In genomic region chr4:7832331-7832730, GRCh38 we compare ENCODE assay signal across 18 cellular contexts.
DNase-seq lines count a peak whose midpoint lies in the region; ATAC-seq and TF ChIP-seq lines count a peak whose summit lies in the region.
"Had no signal": no experiment of that assay in that cellular context is flagged by ENCODE, and none has a peak within 500 bp of the region (broad histone marks: within the 10 kb centered on the region; RNA-seq: fewer than 3 reads in every experiment).

No MANE protein-coding gene starts in this region.

- H3K36me3 ChIP-seq in RWPE2 (ENCODE audit: low read depth) (peaks cover 35% of the 10 kb centered on the region), gastroesophageal sphincter (peaks cover 0 to 37% of the 10 kb centered on the region in 2 donors), smooth muscle cell (ENCODE audit: low read depth) (peaks cover 2% of the 10 kb centered on the region)
- H3K36me3 ChIP-seq: HAP-1, prostate gland, thyroid gland had no signal

- peaks cover 68% of the 10 kb centered on the region for H3K36me3 Mint-ChIP-seq in activated CD4-positive, alpha-beta memory T cell treated with anti-CD3 and anti-CD28 coated beads for 36 hours
- H3K36me3 Mint-ChIP-seq in activated CD4-positive, alpha-beta memory T cell treated with anti-CD3 and anti-CD28 coated beads, Interleukin-2, amount 10 ng/mL, durations not matched to agents 7 days and 5 days (ENCODE audit: low read depth) = peaks cover 29% of the 10 kb centered on the region

- no peaks in the 10 kb centered on the region for H3K27me3 Mint-ChIP-seq in activated CD4-positive, alpha-beta memory T cell treated with anti-CD3 and anti-CD28 coated beads for 36 hours
- H3K27me3 Mint-ChIP-seq in activated CD4-positive, alpha-beta memory T cell treated with anti-CD3 and anti-CD28 coated beads, Interleukin-2, amount 10 ng/mL, durations not matched to agents 7 days and 5 days = peaks cover 6% of the 10 kb centered on the region

- TF ChIP-seq POLR2A in gastroesophageal sphincter (IDR thresholded peaks at IDR 0.05) = no peak

- CTCF ChIA-PET in activated CD4-positive, alpha-beta memory T cell treated with anti-CD3 and anti-CD28 coated beads for 36 hours (lab: Charles Lee) = interaction anchor here (1.4 to 3.8 kb wide), 4 partner anchors 10 to 30 kb away, joined by 6 to 30 read pairs (median 8); no protein-coding TSS in a partner anchor
- CTCF ChIA-PET in activated CD4-positive, alpha-beta memory T cell treated with anti-CD3 and anti-CD28 coated beads, Interleukin-2, amount 10 ng/mL, durations not matched to agents 7 days and 5 days (lab: Charles Lee) = interaction anchor here (2.3 kb wide), 1 partner anchor 12 kb away, joined by 11 read pairs; no protein-coding TSS in a partner anchor

- H3K9me3 ChIP-seq in RWPE2 (ENCODE audit: severe bottlenecking) = no peaks in the 10 kb centered on the region
- H3K9me3 ChIP-seq in gastroesophageal sphincter = no peaks in the 10 kb centered on the region
- no peaks in the 10 kb centered on the region for H3K9me3 ChIP-seq in smooth muscle cell (replicated peaks; ENCODE audit: low read depth)
- H3K9me3 ChIP-seq: HAP-1, prostate gland, SJCRH30, thyroid gland had no signal

- peaks cover 31% of the 10 kb centered on the region for H3F3A ChIP-seq in smooth muscle cell (ENCODE audit: low read depth)

- H3K79me2 ChIP-seq in smooth muscle cell (ENCODE audit: low read depth) = peaks cover 36% of the 10 kb centered on the region

- peak overlapping the region; percentile 84 for H3K9ac ChIP-seq in smooth muscle cell (ENCODE audit: low read depth)

- H3K4me3 ChIP-seq in RWPE2 (ENCODE audit: severe bottlenecking) = no peak overlapping the region
- H3K4me3 ChIP-seq in gastroesophageal sphincter = no peak overlapping the region
- H3K4me3 ChIP-seq in smooth muscle cell = no peak overlapping the region
- H3K4me3 ChIP-seq: HAP-1, prostate gland, SJCRH30, thyroid gland had no signal

- H3K4me3 Mint-ChIP-seq in activated CD4-positive, alpha-beta memory T cell treated with anti-CD3 and anti-CD28 coated beads for 36 hours = no peak overlapping the region
- H3K4me3 Mint-ChIP-seq in activated CD4-positive, alpha-beta memory T cell treated with anti-CD3 and anti-CD28 coated beads, Interleukin-2, amount 10 ng/mL, durations not matched to agents 7 days and 5 days = no peak overlapping the region
- H3K4me3 Mint-ChIP-seq: dendritic cell treated with granulocyte-macrophage colony-stimulating factor and Interleukin-4, amounts not matched to agents 40 ng/mL and 50 ng/mL, for 4 days had no signal

- peaks cover 30% of the 10 kb centered on the region for H3K4me1 ChIP-seq in RWPE2 (ENCODE audit: insufficient read depth, poor library complexity, severe bottlenecking)
- H3K4me1 ChIP-seq in gastroesophageal sphincter = peaks cover 3 to 46% (median 16%) of the 10 kb centered on the region in 3 donors
- peaks cover 13% of the 10 kb centered on the region for H3K4me1 ChIP-seq in smooth muscle cell (ENCODE audit: low read depth)
- H3K4me1 ChIP-seq: HAP-1, prostate gland, thyroid gland had no signal

- no peak for TF ChIP-seq EP300 in gastroesophageal sphincter (IDR thresholded peaks at IDR 0.05)

- POLR2A ChIA-PET in activated CD4-positive, alpha-beta memory T cell treated with anti-CD3 and anti-CD28 coated beads for 36 hours (lab: Charles Lee) = interaction anchor here (1.0 to 2.3 kb wide), 2 partner anchors 23 to 138 kb away, joined by 3 to 6 read pairs; no protein-coding TSS in a partner anchor
- POLR2A ChIA-PET in activated CD4-positive, alpha-beta memory T cell treated with anti-CD3 and anti-CD28 coated beads, Interleukin-2, amount 10 ng/mL, durations not matched to agents 7 days and 5 days (lab: Charles Lee) = interaction anchor here (1.0 kb wide), 1 partner anchor 11 kb away, joined by 3 read pairs; no protein-coding TSS in a partner anchor

- H3K4me1 Mint-ChIP-seq in activated CD4-positive, alpha-beta memory T cell treated with anti-CD3 and anti-CD28 coated beads for 36 hours (ENCODE audit: low read depth) = peaks cover 65% of the 10 kb centered on the region
- peaks cover 56% of the 10 kb centered on the region for H3K4me1 Mint-ChIP-seq in activated CD4-positive, alpha-beta memory T cell treated with anti-CD3 and anti-CD28 coated beads, Interleukin-2, amount 10 ng/mL, durations not matched to agents 7 days and 5 days

- no peak overlapping the region for H2AFZ ChIP-seq in smooth muscle cell (ENCODE audit: low read depth)

- peaks cover 16% of the 10 kb centered on the region for H3K9me3 Mint-ChIP-seq in activated CD4-positive, alpha-beta memory T cell treated with anti-CD3 and anti-CD28 coated beads for 36 hours
- peaks cover 2% of the 10 kb centered on the region for H3K9me3 Mint-ChIP-seq in activated CD4-positive, alpha-beta memory T cell treated with anti-CD3 and anti-CD28 coated beads, Interleukin-2, amount 10 ng/mL, durations not matched to agents 7 days and 5 days
- H3K9me3 Mint-ChIP-seq: dendritic cell treated with granulocyte-macrophage colony-stimulating factor and Interleukin-4, amounts not matched to agents 40 ng/mL and 50 ng/mL, for 4 days had no signal

- H3K4me2 ChIP-seq in smooth muscle cell = no peak overlapping the region

- no peak for ATAC-seq in RWPE2 (ENCODE audit: low read depth)
- ATAC-seq in gastroesophageal sphincter = no peak

- H4K20me1 ChIP-seq in smooth muscle cell (ENCODE audit: low read depth) = no peaks in the 10 kb centered on the region

- no peaks in the 10 kb centered on the region for H3K27me3 ChIP-seq in RWPE2 (ENCODE audit: insufficient read depth, poor library complexity, severe bottlenecking)
- H3K27me3 ChIP-seq in gastroesophageal sphincter = no peaks in the 10 kb centered on the region
- H3K27me3 ChIP-seq in smooth muscle cell (ENCODE audit: low read depth) = no peaks in the 10 kb centered on the region
- H3K27me3 ChIP-seq: SJCRH30, thyroid gland had no signal

- intact Hi-C loops in activated CD4-positive, alpha-beta memory T cell treated with anti-CD3 and anti-CD28 coated beads for 36 hours (cut with micrococcal nuclease) = no loop called here

- 68 to 81% methylated on average over 4 to 6 of the region's 6 CpGs for WGBS in gastroesophageal sphincter (ENCODE audit: low coverage in 1 of 2), 2 donors
- 86% methylated on average over 6 of the region's 6 CpGs for WGBS in smooth muscle cell (ENCODE audit: low lambda C conversion rate)

- H3K27ac Mint-ChIP-seq in activated CD4-positive, alpha-beta memory T cell treated with anti-CD3 and anti-CD28 coated beads for 36 hours = peak overlapping the region; percentile 93
- H3K27ac Mint-ChIP-seq in activated CD4-positive, alpha-beta memory T cell treated with anti-CD3 and anti-CD28 coated beads, Interleukin-2, amount 10 ng/mL, durations not matched to agents 7 days and 5 days = no peak overlapping the region
- H3K27ac Mint-ChIP-seq: dendritic cell treated with granulocyte-macrophage colony-stimulating factor and Interleukin-4, amounts not matched to agents 40 ng/mL and 50 ng/mL, for 4 days had no signal

- TF ChIP-seq CTCF in RWPE2 (IDR thresholded peaks at IDR 0.05; ENCODE audit: poor library complexity, severe bottlenecking) (no peak), gastroesophageal sphincter (IDR thresholded peaks at IDR 0.05) (no peak), smooth muscle cell (IDR thresholded peaks at IDR 0.05; ENCODE audit: borderline replicate concordance, insufficient read depth, poor library complexity, severe bottlenecking) (no peak)

- no peak for DNase-seq in activated CD4-positive, alpha-beta memory T cell treated with anti-CD3 and anti-CD28 coated beads for 36 hours
- DNase-seq in activated CD4-positive, alpha-beta memory T cell treated with anti-CD3 and anti-CD28 coated beads, Interleukin-2, amount 10 ng/mL, durations not matched to agents 7 days and 5 days = no peak
- DNase-seq in RWPE2 (ENCODE audit: low spot score) (no peak), smooth muscle cell (lab: John Stamatoyannopoulos, UW; ENCODE audit: unreplicated experiment) (no peak), NCI-H2227 treated with DMSO at 0.1 percent for 48 hours (lab: John Stamatoyannopoulos, UW) (no peak), T-helper 1 cell (no peak)
- DNase-seq in activated CD4-positive, CD25-positive, alpha-beta regulatory T cell (lab: John Stamatoyannopoulos, UW) = no peak
- DNase-seq: aorta; erythroblast; hippocampal formation; NCI-H1436; SJCRH30; stimulated activated CD4-positive, alpha-beta T cell treated with anti-CD3 and anti-CD28 coated beads, Interleukin-1b, Interleukin-23, amount 100 ng/mL, for 48 hours; thyroid gland had no signal

- H3K27ac ChIP-seq in RWPE2 (ENCODE audit: poor library complexity, severe bottlenecking) = peak overlapping the region; percentile 13
- peak overlapping the region in 3 of 4 donors; percentile 21 to 83 (median 70) for H3K27ac ChIP-seq in gastroesophageal sphincter
- H3K27ac ChIP-seq in smooth muscle cell (ENCODE audit: low read depth) = peak overlapping the region; percentile 92
- H3K27ac ChIP-seq: prostate gland, SJCRH30 had no signal

Comparison
In these comparisons a context has a peak if more than half of its experiments do, and no peak if none do; other contexts are left out.
1. H3K27ac ChIP-seq: peak in every context shown above with its lines; median percentile 92 in smooth muscle cell; 70 in gastroesophageal sphincter; 13 in RWPE2.